Comparison of ENCODE assay signal across 19 cellular contexts in the genomic region with DNA sequence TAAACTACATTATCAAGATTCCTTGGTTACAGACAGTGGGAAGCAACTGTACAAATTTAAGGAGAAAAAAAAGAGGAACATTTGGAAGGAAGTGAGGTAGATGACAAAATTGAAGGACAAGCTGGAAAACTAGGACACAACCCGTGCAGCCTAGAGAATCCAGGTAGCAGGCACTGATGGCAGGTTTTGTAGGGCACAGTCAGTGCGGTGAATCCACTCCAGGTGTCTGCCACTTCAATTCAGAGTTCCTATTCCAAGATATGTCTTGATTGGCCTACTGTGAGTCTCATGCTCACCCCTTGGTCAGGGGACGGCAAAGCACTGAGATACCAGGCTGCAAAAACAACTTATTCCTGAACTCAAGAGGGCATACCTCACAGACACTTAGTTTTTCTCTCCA.
"Had no signal": no experiment of that assay in that cellular context is flagged by ENCODE, and none has a peak within 500 bp of the region (broad histone marks: within the 10 kb centered on the region; RNA-seq: fewer than 3 reads in every experiment).

No MANE protein-coding gene starts in this region.

- H3K9me3 Mint-ChIP-seq: activated B cell treated with CpG ODN at 0.5 μM for 24 hours; activated naive CD8-positive, alpha-beta T cell treated with anti-CD3 and anti-CD28 coated beads, Interleukin-2, amount 50 U/mL, for 24 hours; immature natural killer cell; nephron progenitor cell had no signal

- H3K27me3 Mint-ChIP-seq: activated B cell treated with CpG ODN at 0.5 μM for 24 hours; activated naive CD8-positive, alpha-beta T cell treated with anti-CD3 and anti-CD28 coated beads, Interleukin-2, amount 50 U/mL, for 24 hours had no signal

- H3K27ac ChIP-seq: cardiac muscle cell, epithelial cell of prostate, suprapubic skin, upper lobe of right lung had no signal

- H3K36me3 Mint-ChIP-seq: immature natural killer cell had no signal

- ATAC-seq: activated naive CD8-positive, alpha-beta T cell treated with anti-CD3 and anti-CD28 coated beads, Interleukin-2, amount 50 U/mL, for 24 hours; stimulated activated naive CD8-positive, alpha-beta T cell treated with anti-CD3 and anti-CD28 coated beads, Interleukin-15, Interleukin-2, amounts not matched to agents 100 U/mL and 50 U/mL, for 24 hours; upper lobe of right lung had no signal

- H3K27me3 ChIP-seq: cardiac muscle cell, suprapubic skin, upper lobe of right lung had no signal

- H3K4me3 ChIP-seq: cardiac muscle cell, suprapubic skin, upper lobe of right lung had no signal

- H3K27ac Mint-ChIP-seq: activated B cell treated with CpG ODN at 0.5 μM for 24 hours; activated naive CD8-positive, alpha-beta T cell treated with anti-CD3 and anti-CD28 coated beads, Interleukin-2, amount 50 U/mL, for 24 hours; nephron progenitor cell had no signal

- H3K9me3 ChIP-seq: SK-N-SH, suprapubic skin, upper lobe of right lung had no signal

- DNase-seq: activated B cell treated with CpG ODN at 0.5 μM for 24 hours; activated CD4-positive, alpha-beta T cell treated with anti-CD3 and anti-CD28 coated beads, Interleukin-2, amount 50 U/mL, for 1 hour; activated effector memory CD4-positive, alpha-beta T cell treated with anti-CD3 and anti-CD28 coated beads, Interleukin-2, amount 50 U/mL, for 16 hours; activated naive CD8-positive, alpha-beta T cell treated with anti-CD3 and anti-CD28 coated beads, Interleukin-2, amount 50 U/mL, for 24 hours; activated T-cell treated with anti-CD3 and anti-CD28 coated beads for 4 hours; cortex of kidney; effector CD8-positive, alpha-beta T cell; hypothalamus; immature natural killer cell; mammary epithelial cell; nephron progenitor cell; SK-N-SH; stimulated activated CD4-positive, alpha-beta T cell treated with anti-CD3 and anti-CD28 coated beads, Interleukin-2, amount 100 ng/mL, for 48 hours; stimulated activated naive CD8-positive, alpha-beta T cell treated with anti-CD3 and anti-CD28 coated beads, Interleukin-15, Interleukin-2, amounts not matched to agents 100 U/mL and 50 U/mL, for 24 hours; T-helper 1 cell; upper lobe of right lung had no signal

- H3K36me3 ChIP-seq: cardiac muscle cell, suprapubic skin, upper lobe of right lung had no signal

- H3K4me3 Mint-ChIP-seq: activated B cell treated with CpG ODN at 0.5 μM for 24 hours; activated naive CD8-positive, alpha-beta T cell treated with anti-CD3 and anti-CD28 coated beads, Interleukin-2, amount 50 U/mL, for 24 hours; immature natural killer cell; nephron progenitor cell had no signal
